Comparison of ENCODE assay signal across 11 cellular contexts in the genomic region with DNA sequence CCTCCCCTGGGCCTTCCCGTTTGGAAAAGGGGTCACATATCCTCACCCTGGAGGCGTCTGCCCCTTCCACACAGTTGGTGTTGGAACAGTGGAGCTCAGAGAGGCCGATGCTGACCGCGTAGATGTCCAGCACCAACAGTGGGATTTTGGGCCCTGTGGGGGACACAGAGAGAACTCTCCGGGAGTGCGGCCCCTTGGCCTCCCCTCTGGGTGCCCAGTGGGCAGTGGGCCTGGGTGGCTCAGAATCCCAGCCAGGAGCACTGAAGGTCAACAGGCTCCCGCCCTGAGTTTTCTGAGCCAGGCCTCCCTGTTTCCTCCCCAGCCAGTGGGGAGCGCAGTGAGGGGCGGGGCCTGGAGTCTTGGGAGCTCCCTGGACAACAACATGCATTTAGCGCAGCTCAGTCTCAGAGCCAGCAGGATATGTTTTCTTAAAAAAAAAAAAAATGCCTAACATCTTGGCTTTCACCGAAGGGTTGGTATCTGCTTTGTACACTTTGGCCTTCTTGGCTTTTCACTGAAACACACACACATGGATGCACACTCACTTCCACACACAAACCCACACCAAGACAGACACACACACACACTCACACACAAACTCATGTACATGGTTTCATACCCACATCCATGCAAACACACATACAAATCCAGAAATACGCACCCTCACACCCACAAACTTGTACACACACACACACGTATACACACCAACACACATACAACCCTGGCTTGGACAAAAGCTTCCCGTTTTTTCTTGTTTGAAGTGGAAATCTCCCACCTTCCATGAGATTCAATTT. TPM values are rescaled to one million over a fixed set of nuclear protein-coding genes. Genes with fewer than 3 reads are reported as not detected.
A peak's percentile ranks its signal among the peaks of the same experiment; 100 is the strongest.
DNase-seq lines count a peak whose midpoint lies in the region; ATAC-seq and TF ChIP-seq lines count a peak whose summit lies in the region.
"Had no signal": no experiment of that assay in that cellular context is flagged by ENCODE, and none has a peak within 500 bp of the region (broad histone marks: within the 10 kb centered on the region; RNA-seq: fewer than 3 reads in every experiment).

No MANE protein-coding gene starts in this region.

- H2AFZ ChIP-seq in MM.1S (ENCODE audit: low read length): 0 out of 2 replicates have a peak overlapping the region, but pooled peaks have one; percentile 12

- H4K20me1 ChIP-seq in MM.1S (ENCODE audit: insufficient read depth, low read length): no peaks in the 10 kb centered on the region

- H3K4me1 ChIP-seq in MM.1S (ENCODE audit: low read length) (no peaks in the 10 kb centered on the region), duodenal mucosa (ENCODE audit: control insufficient read depth in 1 of 2, insufficient read depth in 2 of 2, low read length in 2 of 2) (peaks cover 0 to 6% of the 10 kb centered on the region in 2 donors), right lobe of liver (no peaks in the 10 kb centered on the region), subcutaneous abdominal adipose tissue (ENCODE audit: control insufficient read depth in 5 of 5, insufficient read depth in 5 of 5, low read length in 5 of 5) (peaks cover 7 to 80% (median 65%) of the 10 kb centered on the region in 5 donors)

- intact Hi-C loops in right lobe of liver (cut with DNase I): no loop called here

- TF ChIP-seq POLR2A in right lobe of liver (IDR thresholded peaks at IDR 0.05): no peak

- no peak overlapping the region; the same call in 1 of the 2 replicates for H3K4me2 ChIP-seq in MM.1S (ENCODE audit: low read depth, low read length)

- H3K36me3 ChIP-seq in MM.1S (replicated peaks; ENCODE audit: insufficient read depth, low read length) (no peaks in the 10 kb centered on the region), duodenal mucosa (ENCODE audit: control insufficient read depth in 1 of 2, insufficient read depth in 2 of 2, low read length in 2 of 2) (no peaks in the 10 kb centered on the region), right lobe of liver (no peaks in the 10 kb centered on the region), subcutaneous abdominal adipose tissue (ENCODE audit: control insufficient read depth in 5 of 5, insufficient read depth in 5 of 5, low read length in 5 of 5) (peaks cover 0 to 8% (median 0%) of the 10 kb centered on the region in 5 donors), WERI-Rb-1 (no peaks in the 10 kb centered on the region)

- H3K9ac ChIP-seq in MM.1S (ENCODE audit: low read length) (no peak overlapping the region), duodenal mucosa (ENCODE audit: low read depth in 1 of 2, low read length in 2 of 2) (no peak overlapping the region), subcutaneous abdominal adipose tissue (ENCODE audit: low read length in 5 of 5) (peak overlapping the region in 1 of 5 donors; percentile 62)

- ATAC-seq in right lobe of liver (peak; percentile 25 to 65 (median 34)), HG03095 (IDR thresholded peaks at IDR 0.05; ENCODE audit: unreplicated experiment) (no peak)
- ATAC-seq: activated CD4-positive, alpha-beta T cell treated with anti-CD3 and anti-CD28 coated beads for 36 hours; HCT116 had no signal

- no peaks in the 10 kb centered on the region for H3F3A ChIP-seq in MM.1S (ENCODE audit: insufficient read depth, low read length)

- WGBS in right lobe of liver (ENCODE audit: insufficient coverage, low coverage, low lambda C conversion rate, missing lambda C conversion rate): 55% methylated on average over 13 of the region's 15 CpGs

- H3K79me2 ChIP-seq in MM.1S (ENCODE audit: low read length): no peaks in the 10 kb centered on the region

- H3K9me2 ChIP-seq in MM.1S (replicated peaks; ENCODE audit: insufficient read depth, low read length): no peaks in the 10 kb centered on the region

- H3K27ac ChIP-seq in MM.1S (ENCODE audit: low read length) (no peak overlapping the region), duodenal mucosa (ENCODE audit: low read depth, low read length) (peak overlapping the region; percentile 37), right lobe of liver (peak overlapping the region in 1 of 3 donors; percentile 37), subcutaneous abdominal adipose tissue (ENCODE audit: low read depth, low read length) (peak overlapping the region; percentile 69), WERI-Rb-1 (no peak overlapping the region)

- TF ChIP-seq CTCF in MM.1S (IDR thresholded peaks at IDR 0.05; ENCODE audit: low read length) (no peak), right lobe of liver (IDR thresholded peaks at IDR 0.05) (no peak), WERI-Rb-1 (IDR thresholded peaks at IDR 0.05; ENCODE audit: low read depth, low read length) (no peak)

- H3K9me3 ChIP-seq in MM.1S (replicated peaks; ENCODE audit: insufficient read depth, low read length): no peaks in the 10 kb centered on the region
- H3K9me3 ChIP-seq in duodenal mucosa (ENCODE audit: control insufficient read depth in 1 of 2, low read length in 2 of 2): no peaks in the 10 kb centered on the region
- H3K9me3 ChIP-seq in right lobe of liver: no peaks in the 10 kb centered on the region
- H3K9me3 ChIP-seq in subcutaneous abdominal adipose tissue (ENCODE audit: control insufficient read depth in 5 of 5, low read length in 5 of 5): no peaks in the 10 kb centered on the region
- H3K9me3 ChIP-seq in WERI-Rb-1 (ENCODE audit: severe bottlenecking): no peaks in the 10 kb centered on the region

- no peak for DNase-seq in MM.1S
- peak in 2 of 3 donors; percentile 20 to 40 for DNase-seq in right lobe of liver
- no peak for DNase-seq in SIG-M5 (lab: John Stamatoyannopoulos, UW)
- DNase-seq in NCI-H2081 treated with DMSO at 0.1 percent for 48 hours (lab: John Stamatoyannopoulos, UW): no peak
- DNase-seq in WERI-Rb-1: no peak
- DNase-seq: activated CD4-positive, alpha-beta T cell treated with anti-CD3 and anti-CD28 coated beads for 36 hours had no signal

- H3K27me3 ChIP-seq in MM.1S (replicated peaks; ENCODE audit: insufficient read depth, low read length) (peaks cover 72% of the 10 kb centered on the region), duodenal mucosa (ENCODE audit: control insufficient read depth in 1 of 2, insufficient read depth in 2 of 2, low read length in 2 of 2) (no peaks in the 10 kb centered on the region), right lobe of liver (no peaks in the 10 kb centered on the region), subcutaneous abdominal adipose tissue (ENCODE audit: control insufficient read depth in 5 of 5, insufficient read depth in 4 of 5, low read length in 5 of 5) (peaks cover 0 to 3% (median 0%) of the 10 kb centered on the region in 5 donors), WERI-Rb-1 (ENCODE audit: insufficient read depth, low read depth, severe bottlenecking) (no peaks in the 10 kb centered on the region)

- H3K4me3 ChIP-seq in MM.1S (ENCODE audit: low read length) (no peak overlapping the region), duodenal mucosa (ENCODE audit: low read depth in 1 of 2, low read length in 2 of 2) (no peak overlapping the region), right lobe of liver (no peak overlapping the region), subcutaneous abdominal adipose tissue (ENCODE audit: low read depth in 1 of 5, low read length in 5 of 5) (peak overlapping the region in 4 of 5 donors; percentile 57 to 66 (median 63)), WERI-Rb-1 (ENCODE audit: low read depth, low read length) (no peak overlapping the region)

RNA-seq across cellular contexts. Expression of gene ISLR, which starts 0.6 kb away (rescaled TPM):
- 1 to 10 TPM; 1.5 to 9.9 (median 2.6) TPM for total RNA-seq in right lobe of liver
- total RNA-seq: activated CD4-positive, alpha-beta T cell treated with anti-CD3 and anti-CD28 coated beads for 36 hours; lung microvascular endothelial cell had no signal

RNA-seq across cellular contexts. Expression of gene STRA6, which starts 29.6 kb away (rescaled TPM):
- total RNA-seq in right lobe of liver: under 1 TPM in 1 of 6 experiments, not detected in 5; 0.12 TPM
- total RNA-seq: activated CD4-positive, alpha-beta T cell treated with anti-CD3 and anti-CD28 coated beads for 36 hours had no signal

RNA-seq across cellular contexts. Expression of gene ISLR2, which starts 42.6 kb away (rescaled TPM):
- total RNA-seq in right lobe of liver: under 1 TPM in 1 of 6 experiments, not detected in 5; 0.04 TPM

Comparison
In these comparisons a context has a peak if more than half of its experiments do, and no peak if none do; other contexts are left out.
1. DNase-seq: peak in right lobe of liver (2 of 3); none in MM.1S (single experiment), SIG-M5 (single experiment), NCI-H2081 treated with DMSO at 0.1 percent for 48 hours (single experiment) and WERI-Rb-1 (single experiment).
2. H3K27ac ChIP-seq: peak in duodenal mucosa (single experiment) and subcutaneous abdominal adipose tissue (single experiment); none in MM.1S (single experiment) and WERI-Rb-1 (single experiment).
3. H3K4me3 ChIP-seq: peak in subcutaneous abdominal adipose tissue (4 of 5); none in MM.1S (single experiment), duodenal mucosa (0 of 2), right lobe of liver (0 of 3) and WERI-Rb-1 (single experiment).